In the genomic region with DNA sequence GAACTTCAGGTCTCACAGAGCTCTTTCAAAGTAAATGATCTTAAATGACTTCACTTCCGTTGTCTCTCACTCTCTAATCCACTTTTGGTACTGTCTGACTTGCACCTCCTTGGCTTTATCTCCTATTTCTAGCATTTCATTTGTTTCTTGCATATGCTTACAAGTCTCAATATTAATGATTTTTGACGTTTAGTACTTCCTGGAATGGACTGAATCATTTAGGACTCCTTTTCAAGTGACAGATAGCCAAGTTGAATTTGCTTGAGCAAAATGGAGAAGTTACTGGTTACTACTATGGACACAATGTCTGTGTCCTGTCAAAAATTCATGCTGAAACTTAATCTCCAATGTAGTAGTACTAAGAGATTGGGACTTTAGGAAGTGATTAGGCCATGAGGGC, we compare ENCODE assay signal across 2 cellular contexts.
TF ChIP-seq lines count a peak whose summit lies in the region.

No MANE protein-coding gene starts in this region.

TF ChIP-seq in IMR-90, 13 proteins besides CTCF, POLR2A, EP300 and RAD21 (continued from another document):
- TF ChIP-seq MAZ (IDR thresholded peaks at IDR 0.05; ENCODE audit: borderline replicate concordance, low read depth, low read length), result no peak
- TF ChIP-seq, protein P1, sequence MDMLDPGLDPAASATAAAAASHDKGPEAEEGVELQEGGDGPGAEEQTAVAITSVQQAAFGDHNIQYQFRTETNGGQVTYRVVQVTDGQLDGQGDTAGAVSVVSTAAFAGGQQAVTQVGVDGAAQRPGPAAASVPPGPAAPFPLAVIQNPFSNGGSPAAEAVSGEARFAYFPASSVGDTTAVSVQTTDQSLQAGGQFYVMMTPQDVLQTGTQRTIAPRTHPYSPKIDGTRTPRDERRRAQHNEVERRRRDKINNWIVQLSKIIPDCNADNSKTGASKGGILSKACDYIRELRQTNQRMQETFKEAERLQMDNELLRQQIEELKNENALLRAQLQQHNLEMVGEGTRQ (IDR thresholded peaks at IDR 0.05; ENCODE audit: low read depth, low read length), result no peak
- no peak for TF ChIP-seq FOS (IDR thresholded peaks at IDR 0.05; ENCODE audit: low read depth, low read length)
- no peak for TF ChIP-seq BHLHE40 (IDR thresholded peaks at IDR 0.05; ENCODE audit: low read depth, low read length)
- TF ChIP-seq, protein P2, sequence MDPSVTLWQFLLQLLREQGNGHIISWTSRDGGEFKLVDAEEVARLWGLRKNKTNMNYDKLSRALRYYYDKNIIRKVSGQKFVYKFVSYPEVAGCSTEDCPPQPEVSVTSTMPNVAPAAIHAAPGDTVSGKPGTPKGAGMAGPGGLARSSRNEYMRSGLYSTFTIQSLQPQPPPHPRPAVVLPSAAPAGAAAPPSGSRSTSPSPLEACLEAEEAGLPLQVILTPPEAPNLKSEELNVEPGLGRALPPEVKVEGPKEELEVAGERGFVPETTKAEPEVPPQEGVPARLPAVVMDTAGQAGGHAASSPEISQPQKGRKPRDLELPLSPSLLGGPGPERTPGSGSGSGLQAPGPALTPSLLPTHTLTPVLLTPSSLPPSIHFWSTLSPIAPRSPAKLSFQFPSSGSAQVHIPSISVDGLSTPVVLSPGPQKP (IDR thresholded peaks at IDR 0.05; ENCODE audit: borderline replicate concordance, low read depth, low read length), result no peak
- no peak for TF ChIP-seq RCOR1 (IDR thresholded peaks at IDR 0.05; ENCODE audit: insufficient replicate concordance, low read length)
- no peak for TF ChIP-seq RFX5 (IDR thresholded peaks at IDR 0.05; ENCODE audit: low read depth, low read length)
- no peak for TF ChIP-seq NFE2L2 (IDR thresholded peaks at IDR 0.05; ENCODE audit: low read depth, low read length)
- no peak for TF ChIP-seq CEBPB (IDR thresholded peaks at IDR 0.05; ENCODE audit: low read depth, low read length)
- no peak for TF ChIP-seq MAFK (IDR thresholded peaks at IDR 0.05; ENCODE audit: low read depth, low read length)
- TF ChIP-seq SMC3 (IDR thresholded peaks at IDR 0.05; ENCODE audit: low read depth, low read length), result no peak
- TF ChIP-seq MXI1 (IDR thresholded peaks at IDR 0.05; ENCODE audit: borderline replicate concordance, low read depth, low read length), result no peak

TF ChIP-seq in SK-N-SH, 30 proteins besides CTCF, POLR2A, EP300 and RAD21 (continued from another document):
- TF ChIP-seq TEAD4 (IDR thresholded peaks at IDR 0.05; ENCODE audit: borderline replicate concordance, insufficient read depth) (no peak), JUND (IDR thresholded peaks at IDR 0.05) (0 out of 2 replicates have a peak, but pooled peaks have one; percentile 8), PBX3 (IDR thresholded peaks at IDR 0.05) (peak; percentile 66)
